ENCODE assay signal across 12 cellular contexts in the genomic region with DNA sequence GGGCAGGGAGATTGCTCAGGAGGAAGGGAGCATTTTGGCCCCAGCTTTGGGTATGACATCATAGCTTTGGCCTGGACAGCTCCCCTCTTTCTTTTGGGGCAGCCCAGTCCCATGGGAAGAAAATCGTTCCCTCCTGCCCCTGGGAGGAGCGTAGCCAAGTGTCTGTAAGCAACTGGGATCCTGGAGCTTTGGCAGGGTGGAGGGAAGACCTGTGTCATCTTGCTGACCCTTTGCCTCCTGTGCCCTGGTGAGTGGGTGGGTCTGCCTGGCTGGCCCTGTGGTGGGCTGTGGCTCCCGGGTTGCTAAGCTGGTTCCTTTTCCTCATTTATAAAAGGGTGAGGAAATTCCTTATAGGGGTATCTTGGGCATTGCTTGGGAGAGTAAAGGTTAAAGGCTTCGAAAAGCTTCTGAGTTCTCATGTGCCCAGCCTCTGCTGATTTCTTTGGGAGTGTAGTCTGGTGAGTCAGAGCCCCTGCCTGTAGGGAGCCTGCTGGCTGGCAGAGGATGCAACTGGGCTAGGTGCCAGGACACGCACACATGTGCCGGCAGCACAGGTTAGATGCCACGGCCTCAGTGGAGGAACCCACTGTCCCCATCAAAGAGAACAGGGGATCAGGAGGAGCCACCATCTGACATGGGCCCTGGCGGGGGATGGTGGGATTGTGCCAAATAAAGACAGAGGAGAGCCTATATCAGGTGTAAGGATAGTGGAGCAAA.
A peak's percentile ranks its signal among the peaks of the same experiment; 100 is the strongest.
DNase-seq lines count a peak whose midpoint lies in the region; ATAC-seq and TF ChIP-seq lines count a peak whose summit lies in the region.
"Had no signal": no experiment of that assay in that cellular context is flagged by ENCODE, and none has a peak within 500 bp of the region (broad histone marks: within the 10 kb centered on the region; RNA-seq: fewer than 3 reads in every experiment).

No MANE protein-coding gene starts in this region.

- H3K27me3 Mint-ChIP-seq in natural killer cell (ENCODE audit: low read depth in 2 of 2) = no peaks in the 10 kb centered on the region
- H3K27me3 Mint-ChIP-seq: activated naive CD8-positive, alpha-beta T cell treated with anti-CD3 and anti-CD28 coated beads, Interleukin-2, amount 10 ng/mL, durations not matched to agents 7 days and 5 days had no signal

- H3K9me3 ChIP-seq in stomach = no peaks in the 10 kb centered on the region
- H3K9me3 ChIP-seq: transverse colon had no signal

- H3K27ac Mint-ChIP-seq in natural killer cell = no peak overlapping the region
- H3K27ac Mint-ChIP-seq: activated naive CD8-positive, alpha-beta T cell treated with anti-CD3 and anti-CD28 coated beads, Interleukin-2, amount 10 ng/mL, durations not matched to agents 7 days and 5 days had no signal

- H3K4me1 Mint-ChIP-seq in natural killer cell = no peaks in the 10 kb centered on the region
- H3K4me1 Mint-ChIP-seq: activated naive CD8-positive, alpha-beta T cell treated with anti-CD3 and anti-CD28 coated beads, Interleukin-2, amount 10 ng/mL, durations not matched to agents 7 days and 5 days had no signal

- peaks cover 35 to 99% (median 96%) of the 10 kb centered on the region in 4 donors for H3K36me3 ChIP-seq in stomach

- TF ChIP-seq CTCF in astrocyte of the spinal cord (IDR thresholded peaks at IDR 0.05; ENCODE audit: low read depth, low read length) = no peak
- TF ChIP-seq CTCF in stomach (IDR thresholded peaks at IDR 0.05) = no peak
- no peak for TF ChIP-seq CTCF in natural killer cell (IDR thresholded peaks at IDR 0.05)

- peak; percentile 18 for DNase-seq in HK-2 (ENCODE audit: unreplicated experiment)
- peak; percentile 61 for DNase-seq in astrocyte of the spinal cord (ENCODE audit: low read depth, low spot score)
- peak; percentile 86 for DNase-seq in left ventricle myocardium superior
- peak; percentile 55 for DNase-seq in stomach
- DNase-seq in NOMO-1 (lab: John Stamatoyannopoulos, UW; ENCODE audit: unreplicated experiment in 2 of 2) = no peak
- DNase-seq in natural killer cell = no peak
- DNase-seq: activated naive CD8-positive, alpha-beta T cell treated with anti-CD3 and anti-CD28 coated beads, Interleukin-2, amount 10 ng/mL, durations not matched to agents 7 days and 5 days; GF-D8; transverse colon had no signal

- ATAC-seq in left ventricle myocardium superior = peak; percentile 85
- no peak for ATAC-seq in GM18909 (IDR thresholded peaks at IDR 0.05; ENCODE audit: poor library complexity, unreplicated experiment)
- no peak for ATAC-seq in natural killer cell
- no peak for ATAC-seq in GM18519 (IDR thresholded peaks at IDR 0.05; ENCODE audit: low FRiP score, unreplicated experiment)

- H3K27ac ChIP-seq in stomach = peak overlapping the region in 4 of 5 donors; percentile 33 to 78 (median 60)
- H3K27ac ChIP-seq: VCaP had no signal

- no peak for TF ChIP-seq POLR2A in stomach (IDR thresholded peaks at IDR 0.05)

- in situ Hi-C loops in astrocyte of the spinal cord (cut with HindIII; ENCODE audit: low sequenced_read_pairs) = no loop called here

- H3K4me3 ChIP-seq in astrocyte of the spinal cord (ENCODE audit: low read depth, low read length) (no peak overlapping the region), stomach (no peak overlapping the region)
- H3K4me3 ChIP-seq: transverse colon had no signal

- no peak for TF ChIP-seq EP300 in stomach (IDR thresholded peaks at IDR 0.05)

- peaks cover 5 to 39% (median 22%) of the 10 kb centered on the region in 4 donors for H3K4me1 ChIP-seq in stomach

- H3K4me3 Mint-ChIP-seq in natural killer cell = no peak overlapping the region
- H3K4me3 Mint-ChIP-seq: activated naive CD8-positive, alpha-beta T cell treated with anti-CD3 and anti-CD28 coated beads, Interleukin-2, amount 10 ng/mL, durations not matched to agents 7 days and 5 days had no signal

- no peaks in the 10 kb centered on the region for H3K36me3 Mint-ChIP-seq in natural killer cell
- H3K36me3 Mint-ChIP-seq: activated naive CD8-positive, alpha-beta T cell treated with anti-CD3 and anti-CD28 coated beads, Interleukin-2, amount 10 ng/mL, durations not matched to agents 7 days and 5 days had no signal

- H3K9me3 Mint-ChIP-seq in natural killer cell = no peaks in the 10 kb centered on the region
- H3K9me3 Mint-ChIP-seq: activated naive CD8-positive, alpha-beta T cell treated with anti-CD3 and anti-CD28 coated beads, Interleukin-2, amount 10 ng/mL, durations not matched to agents 7 days and 5 days had no signal

- intact Hi-C loops in left ventricle myocardium superior (cut with micrococcal nuclease) (no loop called here), stomach (cut with DNase I; ENCODE audit: low total_unique reads) (no loop called here), natural killer cell (cut with micrococcal nuclease) (no loop called here)

- WGBS in stomach, 5 donors = 54 to 70% (median 64%) methylated on average over 8 of the region's 8 CpGs

- H3K27me3 ChIP-seq in stomach = no peaks in the 10 kb centered on the region
- H3K27me3 ChIP-seq: transverse colon had no signal

Comparison
In these comparisons a context has a peak if more than half of its experiments do, and no peak if none do; other contexts are left out.
1. DNase-seq: peak in HK-2 (single experiment), astrocyte of the spinal cord (single experiment), left ventricle myocardium superior (single experiment) and stomach (single experiment); none in NOMO-1 (0 of 2) and natural killer cell (single experiment).